Comparison of ENCODE assay signal across 21 cellular contexts in genomic region chr17:17843096-17843495, GRCh38. TPM values are rescaled to one million over a fixed set of nuclear protein-coding genes. Genes with fewer than 3 reads are reported as not detected.
DNase-seq lines count a peak whose midpoint lies in the region; ATAC-seq and TF ChIP-seq lines count a peak whose summit lies in the region.
"Had no signal": no experiment of that assay in that cellular context is flagged by ENCODE, and none has a peak within 500 bp of the region (broad histone marks: within the 10 kb centered on the region; RNA-seq: fewer than 3 reads in every experiment).

No MANE protein-coding gene starts in this region.

- DNase-seq in RWPE2 (ENCODE audit: low spot score) (no peak), gastrocnemius medialis (no peak), RKO (ENCODE audit: low spot score) (no peak), NOMO-1 (lab: John Stamatoyannopoulos, UW; ENCODE audit: unreplicated experiment in 2 of 2) (no peak), UCSD-AML1 (lab: John Stamatoyannopoulos, UW; ENCODE audit: unreplicated experiment) (no peak), NCI-H2081 treated with DMSO at 0.1 percent for 48 hours (lab: John Stamatoyannopoulos, UW) (no peak)
- DNase-seq: brain microvascular endothelial cell; CD8-positive, alpha-beta T cell; dermis blood vessel endothelial cell; DMS79; head of caudate nucleus; NCI-H1436 treated with DMSO at 0.1 percent for 48 hours; NCI-H2171; NCI-H69; stimulated activated CD4-positive, alpha-beta T cell treated with anti-CD3 and anti-CD28 coated beads, Interleukin-2, amount 100 ng/mL, for 48 hours; T-helper 9 cell had no signal

- H3K36me3 ChIP-seq in RWPE2 (ENCODE audit: low read depth) = no peaks in the 10 kb centered on the region
- H3K36me3 ChIP-seq in esophagus (ENCODE audit: control insufficient read depth in 2 of 2, insufficient read depth in 2 of 2, low read length in 1 of 2) = peaks cover 5 to 16% of the 10 kb centered on the region in 2 donors
- peaks cover 0 to 8% of the 10 kb centered on the region in 2 donors for H3K36me3 ChIP-seq in gastrocnemius medialis
- H3K36me3 ChIP-seq: brain microvascular endothelial cell, HAP-1 had no signal

- TF ChIP-seq POLR2A in gastrocnemius medialis (IDR thresholded peaks at IDR 0.05) = no peak

- H3K27me3 ChIP-seq in RWPE2 (ENCODE audit: insufficient read depth, poor library complexity, severe bottlenecking) (no peaks in the 10 kb centered on the region), esophagus (ENCODE audit: control insufficient read depth in 1 of 2, insufficient read depth in 2 of 2, low read length in 2 of 2) (no peaks in the 10 kb centered on the region), gastrocnemius medialis (no peaks in the 10 kb centered on the region)
- H3K27me3 ChIP-seq: brain microvascular endothelial cell, SJSA1 had no signal

- H3K27ac ChIP-seq in 22Rv1 (peak overlapping the region; percentile 95; the same call in 1 of the 2 replicates), RWPE2 (ENCODE audit: poor library complexity, severe bottlenecking) (peak overlapping the region; percentile 98), esophagus (ENCODE audit: low read depth in 2 of 2, low read length in 1 of 2) (peak overlapping the region; percentile 82 to 96), gastrocnemius medialis (peak overlapping the region; percentile 97 to 100 (median 99))
- H3K27ac ChIP-seq: brain microvascular endothelial cell, parathyroid adenoma, SJSA1 had no signal

- 58 to 61% methylated on average over 4 of the region's 4 CpGs for WGBS in esophagus, 2 donors

- intact Hi-C loops in gastrocnemius medialis (cut with DNase I; ENCODE audit: low total_unique reads) = loop anchor here (10.0 kb wide), 1 partner anchor 342 kb away; the partner anchor contains the start of gene ALKBH5

- in situ Hi-C loops in gastrocnemius medialis (cut with MboI; ENCODE audit: low sequenced_read_pairs in 4 of 4) = no loop called here

- H3K4me1 ChIP-seq in RWPE2 (ENCODE audit: insufficient read depth, poor library complexity, severe bottlenecking) (peaks cover 43% of the 10 kb centered on the region), esophagus (ENCODE audit: control insufficient read depth in 2 of 2, insufficient read depth in 2 of 2, low read length in 1 of 2) (peaks cover 9 to 28% of the 10 kb centered on the region in 2 donors), gastrocnemius medialis (peaks cover 39 to 64% of the 10 kb centered on the region in 2 donors)

- no peak for TF ChIP-seq CTCF in 22Rv1 (IDR thresholded peaks at IDR 0.05)
- TF ChIP-seq CTCF in RWPE2 (IDR thresholded peaks at IDR 0.05; ENCODE audit: poor library complexity, severe bottlenecking) = no peak
- no peak for TF ChIP-seq CTCF in gastrocnemius medialis (IDR thresholded peaks at IDR 0.05 in 4 of 5, conservative IDR thresholded peaks at IDR 0.05 in 1 of 5)

- no peaks in the 10 kb centered on the region for H3K9me3 ChIP-seq in RWPE2 (ENCODE audit: severe bottlenecking)
- no peaks in the 10 kb centered on the region for H3K9me3 ChIP-seq in esophagus (ENCODE audit: control insufficient read depth in 2 of 2, insufficient read depth in 1 of 2, low read depth in 1 of 2, low read length in 1 of 2)
- H3K9me3 ChIP-seq in gastrocnemius medialis = no peaks in the 10 kb centered on the region
- H3K9me3 ChIP-seq: HAP-1, SJSA1 had no signal

- no peak for ATAC-seq in RWPE2 (ENCODE audit: low read depth)
- no peak for ATAC-seq in gastrocnemius medialis
- ATAC-seq: CD8-positive, alpha-beta T cell had no signal

- H3K4me3 ChIP-seq in RWPE2 (ENCODE audit: severe bottlenecking) (no peak overlapping the region), esophagus (ENCODE audit: low read depth in 1 of 2, low read length in 2 of 2) (peak overlapping the region in 1 of 2 donors; percentile 16), gastrocnemius medialis (no peak overlapping the region)
- H3K4me3 ChIP-seq: HAP-1, SJSA1 had no signal

RNA-seq across cellular contexts. Expression of gene SREBF1, which starts 6.3 kb away (rescaled TPM):
- polyA plus RNA-seq in esophagus = 100 to 1,000 TPM in 1 of 2 donors, 10 to 100 TPM in 1; 95.1 to 116 TPM
- 10 to 100 TPM; 11.1 to 64.5 (median 32.3) TPM for total RNA-seq in gastrocnemius medialis
